ENCODE assay signal across 10 cellular contexts in the genomic region with DNA sequence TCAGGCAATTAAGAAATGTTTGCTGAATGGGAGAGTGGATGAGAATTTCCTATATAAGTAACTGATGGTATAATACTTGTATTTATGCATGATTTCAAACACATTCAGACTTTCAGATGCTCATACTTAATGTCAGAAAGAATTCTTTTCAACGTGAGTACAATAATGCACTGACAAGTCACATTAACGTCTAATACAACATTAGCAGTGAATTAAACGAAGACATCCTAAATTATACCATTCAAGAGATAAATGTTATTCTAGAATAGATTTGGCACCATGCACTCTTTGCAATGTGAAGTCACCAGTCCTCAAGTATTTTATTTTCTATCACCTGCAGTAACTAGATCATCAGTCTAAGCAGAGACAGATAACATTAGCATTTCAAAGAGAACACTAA.
"Had no signal": no experiment of that assay in that cellular context is flagged by ENCODE, and none has a peak within 500 bp of the region (broad histone marks: within the 10 kb centered on the region; RNA-seq: fewer than 3 reads in every experiment).

No MANE protein-coding gene starts in this region.

- H3K9me3 ChIP-seq: HAP-1 had no signal

- H3K27ac ChIP-seq: GM23248 had no signal

- ATAC-seq: GM23338, HCT116 had no signal

- H3K4me2 ChIP-seq: GM23338 had no signal

- H3K36me3 ChIP-seq: HAP-1 had no signal

- H2AFZ ChIP-seq: GM23248, GM23338 had no signal

- FAIRE-seq: H1 had no signal

- H3K4me3 ChIP-seq: GM23248, GM23338, HAP-1 had no signal

- H3K4me1 ChIP-seq: HAP-1 had no signal

- H3K9ac ChIP-seq: GM23248 had no signal

- DNase-seq: GM23248, GOT3, H7, H9, HCEC 1CT, HFFc6 had no signal
